In genomic region chr17:37047631-37048104, GRCh38 we compare ENCODE assay signal across 1 cellular context.
TF ChIP-seq lines count a peak whose summit lies in the region.

No MANE protein-coding gene starts in this region.

TF ChIP-seq in K562, 482 proteins besides CTCF, POLR2A, EP300 and RAD21 (continued from another document):
- peak; percentile 12 for TF ChIP-seq PRDM10 (IDR thresholded peaks at IDR 0.05; ENCODE audit: partially characterized antibody)
- no peak for TF ChIP-seq USF1 (CRISPR knock-in tag; IDR thresholded peaks at IDR 0.05)
- no peak for TF ChIP-seq NR2C1 (IDR thresholded peaks at IDR 0.05)
- TF ChIP-seq NR2C1 (tag; IDR thresholded peaks at IDR 0.05): no peak
- TF ChIP-seq ZNF217 (CRISPR knock-in tag; IDR thresholded peaks at IDR 0.05): no peak
- TF ChIP-seq TOE1 (IDR thresholded peaks at IDR 0.05; ENCODE audit: borderline replicate concordance): no peak
- TF ChIP-seq TOE1 (CRISPR knock-in tag; IDR thresholded peaks at IDR 0.05; ENCODE audit: borderline replicate concordance, low read depth): no peak
- TF ChIP-seq CXXC5 (CRISPR knock-in tag; IDR thresholded peaks at IDR 0.05): peak; percentile 64
- no peak for TF ChIP-seq ZBTB11 (CRISPR knock-in tag; IDR thresholded peaks at IDR 0.05)
- no peak for TF ChIP-seq ZNF518B (CRISPR knock-in tag; IDR thresholded peaks at IDR 0.05)
- no peak for TF ChIP-seq ETS2 (tag; IDR thresholded peaks at IDR 0.05; ENCODE audit: borderline replicate concordance, poor library complexity, severe bottlenecking)
- TF ChIP-seq HNRNPH1 (optimal IDR thresholded peaks at IDR 0.05; ENCODE audit: low read depth, low read length): no peak
- TF ChIP-seq KLF10 (CRISPR knock-in tag; IDR thresholded peaks at IDR 0.05): no peak
- TF ChIP-seq CREB3L1 (IDR thresholded peaks at IDR 0.05; ENCODE audit: borderline replicate concordance, low read depth): no peak
- TF ChIP-seq BHLHE40 (IDR thresholded peaks at IDR 0.05; ENCODE audit: low read length): peak; percentile 42
- peak; percentile 53; the same call in 1 of the 2 replicates for TF ChIP-seq ARID2 (IDR thresholded peaks at IDR 0.05)
- TF ChIP-seq TSC22D4 (tag; IDR thresholded peaks at IDR 0.05): no peak
- no peak for TF ChIP-seq ZBTB8A (IDR thresholded peaks at IDR 0.05; ENCODE audit: partially characterized antibody)
- TF ChIP-seq LEF1 (IDR thresholded peaks at IDR 0.05): 0 out of 2 replicates have a peak, but pooled peaks have one; percentile 30
- TF ChIP-seq DEAF1 (CRISPR knock-in tag; IDR thresholded peaks at IDR 0.05): peak; percentile 78
- no peak for TF ChIP-seq RBM39 (optimal IDR thresholded peaks at IDR 0.05; ENCODE audit: low read depth, low read length)
